In the genomic region with DNA sequence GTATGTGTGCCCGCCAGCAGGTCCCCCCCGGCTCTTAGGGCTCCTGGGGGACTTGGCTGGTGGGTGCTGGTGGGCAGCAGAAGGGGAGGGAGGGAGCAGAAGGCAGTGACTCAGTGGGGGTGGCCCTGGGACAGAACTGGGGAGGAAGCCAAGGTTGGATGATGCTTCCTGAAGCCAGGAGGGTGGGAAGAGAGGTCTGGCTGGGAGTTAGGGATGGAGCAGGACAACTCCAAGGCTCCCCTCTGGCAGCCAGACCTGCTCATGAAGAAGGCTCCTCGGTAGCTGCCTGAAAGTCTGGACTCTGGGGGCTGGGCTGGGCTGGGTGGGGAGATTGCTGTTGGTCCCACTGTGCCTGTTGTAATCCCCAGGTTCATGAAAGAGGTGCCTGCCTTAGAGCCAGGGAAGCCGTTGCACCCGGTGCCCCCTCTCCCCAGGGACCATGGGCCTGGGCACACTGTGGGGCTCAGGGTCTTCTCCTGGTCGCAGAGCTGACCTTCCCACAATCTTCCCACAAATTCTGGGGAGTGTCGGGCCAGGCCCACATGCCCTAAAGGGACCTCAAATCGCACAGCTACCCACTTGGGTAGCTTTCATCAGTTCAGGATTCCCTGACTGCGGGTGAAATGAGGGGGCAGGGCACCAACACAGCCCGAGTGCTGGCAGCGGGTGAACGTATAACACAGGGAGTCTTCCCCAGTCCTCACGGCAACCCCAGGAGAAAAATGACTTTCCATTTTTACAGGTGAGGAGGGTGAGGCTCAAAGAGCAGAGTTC, we compare ENCODE assay signal across 2 cellular contexts.
TF ChIP-seq lines count a peak whose summit lies in the region.

No MANE protein-coding gene starts in this region.

TF ChIP-seq in A549, 52 proteins besides CTCF, POLR2A, EP300 and RAD21:
- TF ChIP-seq BHLHE40 (IDR thresholded peaks at IDR 0.05; ENCODE audit: low read depth, low read length) (no peak), EHMT2 (IDR thresholded peaks at IDR 0.05; ENCODE audit: low read depth) (no peak), HOXB5 (CRISPR knock-in tag; IDR thresholded peaks at IDR 0.05) (no peak), KDM5A (IDR thresholded peaks at IDR 0.05) (no peak), JUN (IDR thresholded peaks at IDR 0.05) (no peak), RCOR1 (IDR thresholded peaks at IDR 0.05; ENCODE audit: low read depth, low read length) (no peak), RNF2 (IDR thresholded peaks at IDR 0.05; ENCODE audit: borderline replicate concordance, low read depth) (no peak), HOXB13 (CRISPR knock-in tag; IDR thresholded peaks at IDR 0.05; ENCODE audit: low read depth) (no peak)
- TF ChIP-seq, protein P1, sequence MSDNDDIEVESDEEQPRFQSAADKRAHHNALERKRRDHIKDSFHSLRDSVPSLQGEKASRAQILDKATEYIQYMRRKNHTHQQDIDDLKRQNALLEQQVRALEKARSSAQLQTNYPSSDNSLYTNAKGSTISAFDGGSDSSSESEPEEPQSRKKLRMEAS (IDR thresholded peaks at IDR 0.05): no peak

TF ChIP-seq in HCT116, 20 proteins besides CTCF, POLR2A, EP300 and RAD21:
- TF ChIP-seq ELF1 (IDR thresholded peaks at IDR 0.05; ENCODE audit: borderline replicate concordance, low read depth): no peak
- TF ChIP-seq POLR2AphosphoS5 (IDR thresholded peaks at IDR 0.05; ENCODE audit: low read depth, low read length): peak; percentile 39; the same call in 1 of the 2 replicates
